In the genomic region with DNA sequence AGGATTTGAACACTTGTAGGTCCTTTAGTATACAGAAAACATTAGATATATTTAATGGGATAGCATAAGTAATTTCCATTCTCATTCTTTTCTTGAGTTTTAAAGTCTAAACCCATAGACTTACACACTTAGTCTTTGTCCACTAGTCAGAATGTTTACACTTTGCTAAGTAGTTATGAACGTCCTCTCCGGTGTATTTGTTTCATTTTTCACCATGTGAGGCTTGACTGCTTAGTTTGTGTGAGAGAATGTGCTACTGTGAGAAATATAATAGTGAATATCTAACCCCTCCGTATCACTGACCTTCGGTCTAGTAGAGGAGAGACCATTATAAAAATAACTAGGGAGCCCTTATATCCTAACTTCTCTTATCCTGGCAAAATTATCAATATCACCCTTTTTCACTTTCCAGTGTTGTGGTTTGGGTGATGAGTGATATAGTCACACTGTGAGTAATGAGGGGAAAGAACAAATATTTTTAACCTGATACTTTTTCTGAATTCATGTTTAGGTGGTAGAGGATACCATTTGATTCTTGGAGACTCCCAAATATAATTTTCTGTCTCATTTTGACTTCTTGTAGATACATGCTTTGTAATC, we compare ENCODE assay signal across 11 cellular contexts.
DNase-seq lines count a peak whose midpoint lies in the region; ATAC-seq and TF ChIP-seq lines count a peak whose summit lies in the region.
"Had no signal": no experiment of that assay in that cellular context is flagged by ENCODE, and none has a peak within 500 bp of the region (broad histone marks: within the 10 kb centered on the region; RNA-seq: fewer than 3 reads in every experiment).

No MANE protein-coding gene starts in this region.

- peak overlapping the region; percentile 24 for H3K4me3 Mint-ChIP-seq in activated naive CD8-positive, alpha-beta T cell treated with anti-CD3 and anti-CD28 coated beads, Interleukin-2, amount 50 U/mL, for 24 hours
- no peak overlapping the region for H3K4me3 Mint-ChIP-seq in mesothelial cell of epicardium

- H3K36me3 ChIP-seq in BLaER1 treated with 17β-estradiol and CSF1 and Interleukin-3, amounts not matched to agents 10 nM and 100 nM: peaks cover 0 to 9% (median 0%) of the 10 kb centered on the region in 11 experiments; a peak in 7 of 22 replicates

- peaks cover 4% of the 10 kb centered on the region for H3K9me3 Mint-ChIP-seq in activated naive CD8-positive, alpha-beta T cell treated with anti-CD3 and anti-CD28 coated beads, Interleukin-2, amount 50 U/mL, for 24 hours
- peaks cover 8% of the 10 kb centered on the region for H3K9me3 Mint-ChIP-seq in mesothelial cell of epicardium

- H3K9ac ChIP-seq in BLaER1 treated with 17β-estradiol and CSF1 and Interleukin-3, amounts not matched to agents 10 nM and 100 nM: no peak overlapping the region

- peak overlapping the region in 3 of 10 experiments; percentile 4 to 22 (median 14); a peak in 4 of 20 replicates for H3K4me3 ChIP-seq in BLaER1 treated with 17β-estradiol and CSF1 and Interleukin-3, amounts not matched to agents 10 nM and 100 nM
- H3K4me3 ChIP-seq: body of pancreas had no signal

- peaks cover 34% of the 10 kb centered on the region for H3K4me1 Mint-ChIP-seq in activated naive CD8-positive, alpha-beta T cell treated with anti-CD3 and anti-CD28 coated beads, Interleukin-2, amount 50 U/mL, for 24 hours
- no peaks in the 10 kb centered on the region for H3K4me1 Mint-ChIP-seq in mesothelial cell of epicardium

- H3K27ac ChIP-seq in BLaER1 treated with 17β-estradiol and CSF1 and Interleukin-3, amounts not matched to agents 10 nM and 100 nM: peak overlapping the region in 2 of 11 experiments; percentile 21 to 22; a peak in 2 of 22 replicates
- H3K27ac ChIP-seq: body of pancreas had no signal

- H4K20me1 ChIP-seq in BLaER1 treated with 17β-estradiol and CSF1 and Interleukin-3, amounts not matched to agents 10 nM and 100 nM: peaks cover 0 to 90% (median 8%) of the 10 kb centered on the region in 11 experiments; a peak in 8 of 22 replicates

- peaks cover 4 to 35% (median 28%) of the 10 kb centered on the region in 10 experiments for H3K4me1 ChIP-seq in BLaER1 treated with 17β-estradiol and CSF1 and Interleukin-3, amounts not matched to agents 10 nM and 100 nM
- H3K4me1 ChIP-seq: body of pancreas had no signal

- peaks cover 0 to 6% (median 0%) of the 10 kb centered on the region in 11 experiments; a peak in 2 of 22 replicates for H3K27me3 ChIP-seq in BLaER1 treated with 17β-estradiol and CSF1 and Interleukin-3, amounts not matched to agents 10 nM and 100 nM
- H3K27me3 ChIP-seq: body of pancreas had no signal

- no peaks in the 10 kb centered on the region for H3K27me3 Mint-ChIP-seq in activated naive CD8-positive, alpha-beta T cell treated with anti-CD3 and anti-CD28 coated beads, Interleukin-2, amount 50 U/mL, for 24 hours
- no peaks in the 10 kb centered on the region for H3K27me3 Mint-ChIP-seq in mesothelial cell of epicardium (ENCODE audit: low read depth)
- H3K27me3 Mint-ChIP-seq: CD4-positive, CD25-positive, alpha-beta regulatory T cell had no signal

- H3K36me3 Mint-ChIP-seq in activated naive CD8-positive, alpha-beta T cell treated with anti-CD3 and anti-CD28 coated beads, Interleukin-2, amount 50 U/mL, for 24 hours (ENCODE audit: low read depth): no peaks in the 10 kb centered on the region
- no peaks in the 10 kb centered on the region for H3K36me3 Mint-ChIP-seq in mesothelial cell of epicardium
- H3K36me3 Mint-ChIP-seq: CD4-positive, CD25-positive, alpha-beta regulatory T cell had no signal

- peak overlapping the region; percentile 31 for H3K27ac Mint-ChIP-seq in activated naive CD8-positive, alpha-beta T cell treated with anti-CD3 and anti-CD28 coated beads, Interleukin-2, amount 50 U/mL, for 24 hours
- no peak overlapping the region for H3K27ac Mint-ChIP-seq in mesothelial cell of epicardium

- ATAC-seq in GM19438 (IDR thresholded peaks at IDR 0.05; ENCODE audit: low read depth, unreplicated experiment): peak; percentile 68
- ATAC-seq in HG03064 (IDR thresholded peaks at IDR 0.05; ENCODE audit: low read depth, unreplicated experiment): peak; percentile 59
- peak; percentile 75 for ATAC-seq in activated naive CD8-positive, alpha-beta T cell treated with anti-CD3 and anti-CD28 coated beads, Interleukin-2, amount 50 U/mL, for 24 hours
- ATAC-seq in omental fat pad (ENCODE audit: low FRiP score): no peak
- ATAC-seq: body of pancreas had no signal

- peaks cover 9 to 39% (median 30%) of the 10 kb centered on the region in 11 experiments for H3K9me3 ChIP-seq in BLaER1 treated with 17β-estradiol and CSF1 and Interleukin-3, amounts not matched to agents 10 nM and 100 nM (replicated peaks in 1 of 11)
- H3K9me3 ChIP-seq: body of pancreas had no signal

- H3K4me2 ChIP-seq in BLaER1 treated with 17β-estradiol and CSF1 and Interleukin-3, amounts not matched to agents 10 nM and 100 nM: peak overlapping the region in 10 of 11 experiments; percentile 8 to 76 (median 54); a peak in 18 of 22 replicates

- TF ChIP-seq CTCF in mesothelial cell of epicardium (IDR thresholded peaks at IDR 0.05; ENCODE audit: unreplicated experiment) (no peak), omental fat pad (IDR thresholded peaks at IDR 0.05) (no peak)

- DNase-seq in activated naive CD8-positive, alpha-beta T cell treated with anti-CD3 and anti-CD28 coated beads, Interleukin-2, amount 50 U/mL, for 24 hours: no peak
- DNase-seq in mesothelial cell of epicardium (ENCODE audit: low spot score in 2 of 2, unreplicated experiment in 2 of 2) (no peak), omental fat pad (ENCODE audit: low spot score) (no peak), OCI-M2 (lab: John Stamatoyannopoulos, UW; ENCODE audit: unreplicated experiment) (no peak), mesenteric fat pad (ENCODE audit: low spot score) (no peak)
- DNase-seq: body of pancreas, NCI-H1694 had no signal
